In the genomic region with DNA sequence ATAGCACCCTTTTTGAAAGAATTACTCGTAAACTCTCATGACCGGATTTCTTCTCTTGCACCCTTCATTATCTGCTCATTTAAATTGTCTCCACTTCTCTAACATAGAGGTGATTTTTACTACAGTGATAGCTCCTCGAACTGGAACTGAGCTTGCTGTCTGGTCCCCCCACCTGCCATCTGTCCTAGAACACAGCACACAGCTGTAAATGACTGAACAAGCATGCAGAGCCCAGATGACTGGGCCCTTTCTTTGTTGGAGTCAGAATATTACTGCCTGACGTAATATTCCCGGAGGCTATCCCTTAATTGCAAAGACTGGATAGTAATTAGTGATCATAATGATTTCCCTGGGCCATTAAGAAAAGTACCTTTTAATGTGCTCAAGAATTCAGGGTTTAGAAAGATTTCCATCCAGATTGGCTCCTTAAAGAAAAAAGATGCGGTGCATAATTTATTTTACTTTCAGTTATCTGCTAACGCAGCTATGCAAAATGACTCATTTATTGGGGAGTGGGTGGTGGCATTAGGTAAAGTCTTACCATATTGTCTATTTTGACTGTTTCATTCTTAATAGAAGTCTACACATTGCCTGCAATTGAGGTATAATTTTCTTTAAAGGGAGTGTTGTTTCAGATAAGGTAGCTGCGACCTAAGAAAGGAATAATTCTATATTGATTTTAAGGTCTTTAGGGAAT, we compare ENCODE assay signal across 1 cellular context.
TF ChIP-seq lines count a peak whose summit lies in the region.

No MANE protein-coding gene starts in this region.

TF ChIP-seq in IMR-90, 13 proteins besides CTCF, POLR2A, EP300 and RAD21:
- TF ChIP-seq RCOR1 (IDR thresholded peaks at IDR 0.05; ENCODE audit: insufficient replicate concordance, low read length): no peak
- no peak for TF ChIP-seq CEBPB (IDR thresholded peaks at IDR 0.05; ENCODE audit: low read depth, low read length)
- TF ChIP-seq MXI1 (IDR thresholded peaks at IDR 0.05; ENCODE audit: borderline replicate concordance, low read depth, low read length): no peak
- TF ChIP-seq, protein P1, sequence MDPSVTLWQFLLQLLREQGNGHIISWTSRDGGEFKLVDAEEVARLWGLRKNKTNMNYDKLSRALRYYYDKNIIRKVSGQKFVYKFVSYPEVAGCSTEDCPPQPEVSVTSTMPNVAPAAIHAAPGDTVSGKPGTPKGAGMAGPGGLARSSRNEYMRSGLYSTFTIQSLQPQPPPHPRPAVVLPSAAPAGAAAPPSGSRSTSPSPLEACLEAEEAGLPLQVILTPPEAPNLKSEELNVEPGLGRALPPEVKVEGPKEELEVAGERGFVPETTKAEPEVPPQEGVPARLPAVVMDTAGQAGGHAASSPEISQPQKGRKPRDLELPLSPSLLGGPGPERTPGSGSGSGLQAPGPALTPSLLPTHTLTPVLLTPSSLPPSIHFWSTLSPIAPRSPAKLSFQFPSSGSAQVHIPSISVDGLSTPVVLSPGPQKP (IDR thresholded peaks at IDR 0.05; ENCODE audit: borderline replicate concordance, low read depth, low read length): no peak
- TF ChIP-seq, protein P2, sequence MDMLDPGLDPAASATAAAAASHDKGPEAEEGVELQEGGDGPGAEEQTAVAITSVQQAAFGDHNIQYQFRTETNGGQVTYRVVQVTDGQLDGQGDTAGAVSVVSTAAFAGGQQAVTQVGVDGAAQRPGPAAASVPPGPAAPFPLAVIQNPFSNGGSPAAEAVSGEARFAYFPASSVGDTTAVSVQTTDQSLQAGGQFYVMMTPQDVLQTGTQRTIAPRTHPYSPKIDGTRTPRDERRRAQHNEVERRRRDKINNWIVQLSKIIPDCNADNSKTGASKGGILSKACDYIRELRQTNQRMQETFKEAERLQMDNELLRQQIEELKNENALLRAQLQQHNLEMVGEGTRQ (IDR thresholded peaks at IDR 0.05; ENCODE audit: low read depth, low read length): no peak
- TF ChIP-seq CHD1 (IDR thresholded peaks at IDR 0.05; ENCODE audit: low read depth, low read length): no peak
- TF ChIP-seq SMC3 (IDR thresholded peaks at IDR 0.05; ENCODE audit: low read depth, low read length): no peak
- no peak for TF ChIP-seq FOS (IDR thresholded peaks at IDR 0.05; ENCODE audit: low read depth, low read length)
- TF ChIP-seq BHLHE40 (IDR thresholded peaks at IDR 0.05; ENCODE audit: low read depth, low read length): no peak
- TF ChIP-seq NFE2L2 (IDR thresholded peaks at IDR 0.05; ENCODE audit: low read depth, low read length): no peak
TF ChIP-seq in IMR-90: peak in this region for 0.
